Comparison of ENCODE assay signal across 8 cellular contexts in genomic region chr10:103692421-103693069, GRCh38.
DNase-seq lines count a peak whose midpoint lies in the region; ATAC-seq lines count a peak whose summit lies in the region.

No MANE protein-coding gene starts in this region.

- no peaks in the 10 kb centered on the region for H3K36me3 ChIP-seq in ES-I3 (ENCODE audit: insufficient read depth, low read length)

- H3K27ac Mint-ChIP-seq in activated naive CD8-positive, alpha-beta T cell treated with anti-CD3 and anti-CD28 coated beads, Interleukin-2, amount 50 U/mL, for 24 hours = no peak overlapping the region
- no peak overlapping the region for H3K27ac Mint-ChIP-seq in naive thymus-derived CD8-positive, alpha-beta T cell

- peak; percentile 32 for DNase-seq in activated naive CD8-positive, alpha-beta T cell treated with anti-CD3 and anti-CD28 coated beads, Interleukin-2, amount 50 U/mL, for 24 hours
- DNase-seq in naive thymus-derived CD8-positive, alpha-beta T cell = no peak
- DNase-seq in NCI-H2029 (lab: John Stamatoyannopoulos, UW) (no peak), UCSD-AML1 (lab: John Stamatoyannopoulos, UW; ENCODE audit: unreplicated experiment) (no peak), COR-L47 (lab: John Stamatoyannopoulos, UW) (no peak)

- H3K9me3 ChIP-seq in ES-I3 (ENCODE audit: control insufficient read depth, insufficient read depth, low read length) = no peaks in the 10 kb centered on the region

- ATAC-seq in GM19395 (IDR thresholded peaks at IDR 0.05; ENCODE audit: unreplicated experiment) = peak; percentile 68
- ATAC-seq in HG03354 (IDR thresholded peaks at IDR 0.05; ENCODE audit: poor library complexity, severe bottlenecking, unreplicated experiment) = peak; percentile 64
- peak; percentile 6 for ATAC-seq in activated naive CD8-positive, alpha-beta T cell treated with anti-CD3 and anti-CD28 coated beads, Interleukin-2, amount 50 U/mL, for 24 hours
- peak; percentile 20 to 35 for ATAC-seq in naive thymus-derived CD8-positive, alpha-beta T cell

- no peaks in the 10 kb centered on the region for H3K9me3 Mint-ChIP-seq in activated naive CD8-positive, alpha-beta T cell treated with anti-CD3 and anti-CD28 coated beads, Interleukin-2, amount 50 U/mL, for 24 hours
- no peaks in the 10 kb centered on the region for H3K9me3 Mint-ChIP-seq in naive thymus-derived CD8-positive, alpha-beta T cell

- H3K4me1 ChIP-seq in ES-I3 (ENCODE audit: insufficient read depth, low read length) = peaks cover 24% of the 10 kb centered on the region

- peak overlapping the region; percentile 56 for H3K4me3 Mint-ChIP-seq in activated naive CD8-positive, alpha-beta T cell treated with anti-CD3 and anti-CD28 coated beads, Interleukin-2, amount 50 U/mL, for 24 hours
- H3K4me3 Mint-ChIP-seq in naive thymus-derived CD8-positive, alpha-beta T cell = peak overlapping the region; percentile 51 to 92 (median 67)

- H3K4me1 Mint-ChIP-seq in activated naive CD8-positive, alpha-beta T cell treated with anti-CD3 and anti-CD28 coated beads, Interleukin-2, amount 50 U/mL, for 24 hours = peaks cover 31% of the 10 kb centered on the region
- H3K4me1 Mint-ChIP-seq in naive thymus-derived CD8-positive, alpha-beta T cell = peaks cover 12 to 33% (median 20%) of the 10 kb centered on the region in 4 donors

- H3K27me3 Mint-ChIP-seq in activated naive CD8-positive, alpha-beta T cell treated with anti-CD3 and anti-CD28 coated beads, Interleukin-2, amount 50 U/mL, for 24 hours = peaks cover 5% of the 10 kb centered on the region
- peaks cover 0 to 13% (median 4%) of the 10 kb centered on the region in 5 donors for H3K27me3 Mint-ChIP-seq in naive thymus-derived CD8-positive, alpha-beta T cell

- peak overlapping the region; percentile 72; the same call in 1 of the 2 replicates for H3K9ac ChIP-seq in ES-I3 (ENCODE audit: low read depth, low read length)

- H3K36me3 Mint-ChIP-seq in activated naive CD8-positive, alpha-beta T cell treated with anti-CD3 and anti-CD28 coated beads, Interleukin-2, amount 50 U/mL, for 24 hours (ENCODE audit: low read depth) = no peaks in the 10 kb centered on the region
- no peaks in the 10 kb centered on the region for H3K36me3 Mint-ChIP-seq in naive thymus-derived CD8-positive, alpha-beta T cell

- POLR2A ChIA-PET in naive thymus-derived CD8-positive, alpha-beta T cell (lab: Charles Lee) = no interaction called here

Comparison
In these comparisons a context has a peak if more than half of its experiments do, and no peak if none do; other contexts are left out.
1. ATAC-seq: peak in every context shown above with its lines; median percentile 68 in GM19395; 64 in HG03354; 28 in naive thymus-derived CD8-positive, alpha-beta T cell; 6 in activated naive CD8-positive, alpha-beta T cell treated with anti-CD3 and anti-CD28 coated beads, Interleukin-2, amount 50 U/mL, for 24 hours.